ENCODE assay signal across 8 cellular contexts in the genomic region with DNA sequence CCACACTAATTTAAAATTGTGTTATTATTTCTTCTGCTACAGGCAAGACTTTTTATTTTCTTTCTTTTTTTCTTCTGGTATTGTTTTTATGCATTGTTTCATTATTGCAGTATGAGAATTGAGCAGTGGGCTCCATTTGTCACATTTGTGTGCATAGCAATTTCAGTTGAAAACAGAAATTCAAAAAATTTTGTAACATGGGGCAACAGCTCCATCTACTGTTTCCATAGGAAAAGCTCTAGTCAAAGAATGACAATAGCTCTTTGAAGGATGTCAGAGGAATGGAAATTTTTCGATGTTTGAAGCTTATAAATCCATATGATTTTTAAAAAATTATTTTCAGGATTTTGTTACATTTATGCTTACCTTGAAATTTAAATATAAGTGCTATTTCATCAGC.
DNase-seq lines count a peak whose midpoint lies in the region; ATAC-seq, FAIRE-seq and TF ChIP-seq lines count a peak whose summit lies in the region.

No MANE protein-coding gene starts in this region.

- H3K9ac ChIP-seq in fibroblast of lung (ENCODE audit: insufficient read depth, low read length), result no peak overlapping the region

- H3K9me3 ChIP-seq in fibroblast of lung (ENCODE audit: control insufficient read depth, insufficient read depth, low read depth, low read length) (no peaks in the 10 kb centered on the region), prostate gland (no peaks in the 10 kb centered on the region)

- ATAC-seq in HG03442 (IDR thresholded peaks at IDR 0.05; ENCODE audit: unreplicated experiment) (peak; percentile 43), GM21723 (IDR thresholded peaks at IDR 0.05; ENCODE audit: unreplicated experiment) (no peak), HG03135 (IDR thresholded peaks at IDR 0.05; ENCODE audit: unreplicated experiment) (no peak)

- WGBS in prostate gland, result 11% methylated on average over 1 of the region's 1 CpG

- H3K27me3 ChIP-seq in fibroblast of lung (ENCODE audit: control insufficient read depth, insufficient read depth, low read length) (no peaks in the 10 kb centered on the region), prostate gland (replicated peaks; ENCODE audit: insufficient read depth) (no peaks in the 10 kb centered on the region)

- no peaks in the 10 kb centered on the region for H3K79me2 ChIP-seq in fibroblast of lung (ENCODE audit: control insufficient read depth, insufficient read depth, low read length)

- H3K4me2 ChIP-seq in fibroblast of lung (ENCODE audit: extremely low read depth, insufficient read depth, low read length), result no peak overlapping the region

- H3K27ac ChIP-seq in 22Rv1 (no peak overlapping the region), fibroblast of lung (ENCODE audit: insufficient read depth, low read length) (no peak overlapping the region), prostate gland (no peak overlapping the region)

- DNase-seq in RKO (ENCODE audit: low spot score) (peak; percentile 53), fibroblast of lung (ENCODE audit: low read depth in 2 of 2) (peak; percentile 17 to 66), prostate gland (ENCODE audit: low spot score) (no peak)

- H3K4me1 ChIP-seq in fibroblast of lung (ENCODE audit: control insufficient read depth, extremely low read depth, insufficient read depth, low read length), result no peaks in the 10 kb centered on the region
- no peaks in the 10 kb centered on the region for H3K4me1 ChIP-seq in prostate gland (replicated peaks)

- H3K36me3 ChIP-seq in fibroblast of lung (ENCODE audit: control insufficient read depth, insufficient read depth, low read length), result no peaks in the 10 kb centered on the region
- H3K36me3 ChIP-seq in prostate gland, result no peaks in the 10 kb centered on the region

- H2AFZ ChIP-seq in fibroblast of lung (ENCODE audit: low read length), result no peak overlapping the region

- intact Hi-C loops in prostate gland (cut with DNase I), result loop anchor here (5.0 to 10.0 kb wide), 2 partner anchors 57 to 376 kb away; no protein-coding TSS in a partner anchor

- H4K20me1 ChIP-seq in fibroblast of lung (ENCODE audit: control insufficient read depth, extremely low read depth, insufficient read depth, low read length), result no peaks in the 10 kb centered on the region

- TF ChIP-seq CTCF in 22Rv1 (IDR thresholded peaks at IDR 0.05) (peak; percentile 79), fibroblast of lung (conservative IDR thresholded peaks at IDR 0.05 in 1 of 2, IDR thresholded peaks at IDR 0.05 in 1 of 2; ENCODE audit: low read depth in 1 of 2, low read length in 2 of 2) (peak; percentile 63 to 71), prostate gland (IDR thresholded peaks at IDR 0.05) (peak in 3 of 4 experiments; percentile 42 to 66 (median 53))

- TF ChIP-seq POLR2A in prostate gland (IDR thresholded peaks at IDR 0.05), result no peak

- H3K4me3 ChIP-seq in fibroblast of lung (replicated peaks in 1 of 4; ENCODE audit: control extremely low read depth in 1 of 4, insufficient read depth in 1 of 4, low read depth in 3 of 4, low read length in 4 of 4), result no peak overlapping the region
- H3K4me3 ChIP-seq in prostate gland, result no peak overlapping the region

- FAIRE-seq in G401.6 (lab: Jason Lieb, UNC), result peak; percentile 90
